ENCODE assay signal across 8 cellular contexts in genomic region chr12:5965950-5966383, GRCh38. TPM values are rescaled to one million over a fixed set of nuclear protein-coding genes. Genes with fewer than 3 reads are reported as not detected.
DNase-seq lines count a peak whose midpoint lies in the region; ATAC-seq, FAIRE-seq and TF ChIP-seq lines count a peak whose summit lies in the region.
"Had no signal": no experiment of that assay in that cellular context is flagged by ENCODE, and none has a peak within 500 bp of the region (broad histone marks: within the 10 kb centered on the region; RNA-seq: fewer than 3 reads in every experiment).

No MANE protein-coding gene starts in this region.

- H3K27ac ChIP-seq in keratinocyte (ENCODE audit: control insufficient read depth, insufficient read depth, low read length), result no peak overlapping the region

- H3K27ac Mint-ChIP-seq in MCF 10A (ENCODE audit: low read depth, unreplicated experiment), result no peak overlapping the region
- H3K27ac Mint-ChIP-seq: activated naive CD4-positive, alpha-beta T cell treated with anti-CD3 and anti-CD28 coated beads, Interleukin-2, amount 50 U/mL, for 24 hours had no signal

- H3K9ac ChIP-seq in keratinocyte (ENCODE audit: control insufficient read depth, extremely low read depth, insufficient read depth, low read length), result no peak overlapping the region

- H3K36me3 ChIP-seq in keratinocyte (ENCODE audit: control insufficient read depth in 2 of 2, extremely low read depth in 1 of 2, insufficient read depth in 2 of 2, low read length in 2 of 2), result no peaks in the 10 kb centered on the region

- intact Hi-C loops in MCF 10A (cut with micrococcal nuclease), result loop anchor here (1.0 kb wide), 1 partner anchor 319 kb away; no protein-coding TSS in a partner anchor

- H3K9me3 Mint-ChIP-seq in MCF 10A (ENCODE audit: unreplicated experiment), result no peaks in the 10 kb centered on the region
- H3K9me3 Mint-ChIP-seq: activated naive CD4-positive, alpha-beta T cell treated with anti-CD3 and anti-CD28 coated beads, Interleukin-2, amount 50 U/mL, for 24 hours had no signal

- H3K4me3 ChIP-seq in GM12864 (ENCODE audit: low read depth, low read length), result no peak overlapping the region
- H3K4me3 ChIP-seq in keratinocyte (ENCODE audit: control insufficient read depth in 2 of 3, extremely low read depth in 1 of 3, insufficient read depth in 2 of 3, low read depth in 1 of 3, low read length in 3 of 3), result no peak overlapping the region

- no TSS peak for BruUV-seq in MCF 10A (replicated peaks; lab: Mats Ljungman, UMichigan)

- H3K27me3 ChIP-seq in keratinocyte (ENCODE audit: control insufficient read depth, extremely low read depth, insufficient read depth, low read length), result no peaks in the 10 kb centered on the region

- CTCF ChIA-PET in MCF 10A (lab: Yijun Ruan, JAX), result interaction anchor here (0.6 to 5.6 kb wide), 16 partner anchors 8 to 944 kb away, joined by 3 to 37 read pairs (median 4); no protein-coding TSS in a partner anchor

- no peaks in the 10 kb centered on the region for H3K9me3 ChIP-seq in keratinocyte (ENCODE audit: control insufficient read depth, low read depth, low read length)

- peak overlapping the region; percentile 74 for H2AFZ ChIP-seq in keratinocyte (ENCODE audit: control insufficient read depth, low read length)

- no peak for ATAC-seq in GM21367 (IDR thresholded peaks at IDR 0.05; ENCODE audit: unreplicated experiment)

- dilution Hi-C loops in keratinocyte (cut with MboI; ENCODE audit: extremely low pct_ligation_motif_present, low sequenced_read_pairs), result no loop called here

- TF ChIP-seq CTCF in GM12864 (IDR thresholded peaks at IDR 0.05; ENCODE audit: low read depth, low read length, missing control alignments), result peak; percentile 87
- peak; percentile 69 for TF ChIP-seq CTCF in MCF 10A (IDR thresholded peaks at IDR 0.05; ENCODE audit: unreplicated experiment)
- peak; percentile 83 to 93 (median 84) for TF ChIP-seq CTCF in keratinocyte (optimal IDR thresholded peaks at IDR 0.05 in 1 of 3, IDR thresholded peaks at IDR 0.05 in 1 of 3, conservative IDR thresholded peaks at IDR 0.05 in 1 of 3; ENCODE audit: extremely low read depth in 1 of 3, insufficient read depth in 2 of 3, low read length in 3 of 3)

- H3K36me3 Mint-ChIP-seq in MCF 10A (ENCODE audit: insufficient read depth, unreplicated experiment), result no peaks in the 10 kb centered on the region
- H3K36me3 Mint-ChIP-seq: activated naive CD4-positive, alpha-beta T cell treated with anti-CD3 and anti-CD28 coated beads, Interleukin-2, amount 50 U/mL, for 24 hours had no signal

- no peak overlapping the region for H3K4me3 Mint-ChIP-seq in MCF 10A (ENCODE audit: unreplicated experiment)
- H3K4me3 Mint-ChIP-seq: activated naive CD4-positive, alpha-beta T cell treated with anti-CD3 and anti-CD28 coated beads, Interleukin-2, amount 50 U/mL, for 24 hours had no signal

- POLR2A ChIA-PET in MCF 10A (lab: Yijun Ruan, JAX), result no interaction called here

- FAIRE-seq in keratinocyte (lab: Jason Lieb, UNC), result peak; percentile 66

- H3K79me2 ChIP-seq in keratinocyte (ENCODE audit: control insufficient read depth, insufficient read depth, low read length), result no peaks in the 10 kb centered on the region

- no peaks in the 10 kb centered on the region for H3K9me1 ChIP-seq in keratinocyte (ENCODE audit: control insufficient read depth, extremely low read depth, insufficient read depth, low read length)

- DNase-seq in GM12864 (ENCODE audit: low read depth) (no peak), LoVo (ENCODE audit: low spot score) (peak; percentile 65), T-helper 9 cell (peak; percentile 16), MCF 10A (ENCODE audit: unreplicated experiment) (peak; percentile 61), keratinocyte (ENCODE audit: low read depth, low spot score) (no peak)
- DNase-seq in stimulated activated CD4-positive, alpha-beta T cell treated with anti-CD3 and anti-CD28 coated beads, Interleukin-4, amount 100 ng/mL, for 1 hour, result peak; percentile 55

- H4K20me1 ChIP-seq in keratinocyte (ENCODE audit: control insufficient read depth, extremely low read depth, insufficient read depth, low read length), result no peaks in the 10 kb centered on the region

- no peak overlapping the region for H3K4me2 ChIP-seq in keratinocyte (ENCODE audit: control insufficient read depth, extremely low read depth, insufficient read depth, low read depth, low read length)

- no peaks in the 10 kb centered on the region for H3K4me1 Mint-ChIP-seq in MCF 10A (ENCODE audit: insufficient read depth, unreplicated experiment)
- H3K4me1 Mint-ChIP-seq: activated naive CD4-positive, alpha-beta T cell treated with anti-CD3 and anti-CD28 coated beads, Interleukin-2, amount 50 U/mL, for 24 hours had no signal

- no peaks in the 10 kb centered on the region for H3K4me1 ChIP-seq in keratinocyte (ENCODE audit: control insufficient read depth, extremely low read depth, insufficient read depth, low read length)

- H3K27me3 Mint-ChIP-seq in MCF 10A (ENCODE audit: insufficient read depth, unreplicated experiment), result peaks cover 50% of the 10 kb centered on the region
- H3K27me3 Mint-ChIP-seq: activated naive CD4-positive, alpha-beta T cell treated with anti-CD3 and anti-CD28 coated beads, Interleukin-2, amount 50 U/mL, for 24 hours had no signal

RNA-seq across cellular contexts. Expression of gene ANO2, which starts 20.9 kb away (rescaled TPM):
- total RNA-seq in MCF 10A (2022), result not detected in 2 replicates
- polyA plus RNA-seq in keratinocyte, result 0.14 to 0.44 TPM (median 0.28 TPM) in 3 replicates
- polyA plus RNA-seq in keratinocyte (2011; ENCODE audit: low read depth), result not detected
- 0.52 and 0.77 TPM in 2 replicates for polyA plus RNA-seq in keratinocyte (2011; cell fraction: cytosol; rRNA removed)
- 0.43 and 0.61 TPM in 2 replicates for polyA plus RNA-seq in keratinocyte (2011; cell fraction: nucleus; rRNA removed)
- polyA plus RNA-seq in keratinocyte (2012; ENCODE audit: low replicate concordance), result 0.37 TPM in 1 of 2 replicates, not detected in the other
- 0.10 to 0.99 TPM (median 0.92 TPM) in 3 replicates for polyA minus RNA-seq in keratinocyte
- polyA minus RNA-seq in keratinocyte (2011; cell fraction: cytosol; rRNA and poly(A)+ RNA removed), result not detected
- polyA minus RNA-seq in keratinocyte (2011; cell fraction: nucleus; rRNA and poly(A)+ RNA removed), result not detected in 2 replicates

Comparison
In these comparisons a context has a peak if more than half of its experiments do, and no peak if none do; other contexts are left out.
1. DNase-seq: peak in LoVo (single experiment), T-helper 9 cell (single experiment), MCF 10A (single experiment) and stimulated activated CD4-positive, alpha-beta T cell treated with anti-CD3 and anti-CD28 coated beads, Interleukin-4, amount 100 ng/mL, for 1 hour (single experiment); none in GM12864 (single experiment) and keratinocyte (single experiment).
2. Peak in every context shown above with its lines, with median percentiles within 50 percentile points of each other: CTCF ChIP-seq.